In genomic region chr10:79339266-79339665, GRCh38 we compare ENCODE assay signal across 21 cellular contexts.
"Had no signal": no experiment of that assay in that cellular context is flagged by ENCODE, and none has a peak within 500 bp of the region (broad histone marks: within the 10 kb centered on the region; RNA-seq: fewer than 3 reads in every experiment).

No MANE protein-coding gene starts in this region.

- H3K36me3 Mint-ChIP-seq: activated naive CD4-positive, alpha-beta T cell treated with anti-CD3 and anti-CD28 coated beads, Interleukin-2, amount 50 U/mL, for 72 hours; brain had no signal

- H3K27ac ChIP-seq: esophagus muscularis mucosa, hepatocyte, pancreas, tibial artery, vagina had no signal

- H3K27me3 Mint-ChIP-seq: activated CD4-positive, alpha-beta T cell treated with anti-CD3 and anti-CD28 coated beads, Interleukin-2, amount 10 ng/mL, durations not matched to agents 7 days and 5 days; activated CD8-positive, alpha-beta T cell treated with anti-CD3 and anti-CD28 coated beads for 36 hours; stimulated activated naive CD8-positive, alpha-beta T cell treated with anti-CD3 and anti-CD28 coated beads, Interleukin-15, amount 100 ng/mL, for 72 hours had no signal

- DNase-seq: activated CD4-positive, alpha-beta T cell treated with anti-CD3 and anti-CD28 coated beads, Interleukin-2, amount 10 ng/mL, durations not matched to agents 7 days and 5 days; activated CD8-positive, alpha-beta T cell treated with anti-CD3 and anti-CD28 coated beads for 36 hours; activated T-cell treated with anti-CD3 and anti-CD28 coated beads, Interleukin-2, amount 50 U/mL, for 48 hours; aorta; dermis blood vessel endothelial cell; effector CD8-positive, alpha-beta T cell; glutamatergic neuron; left ventricle myocardium superior; mammary epithelial cell; nephron progenitor cell; right cardiac atrium; stimulated activated CD4-positive, alpha-beta T cell treated with anti-CD3 and anti-CD28 coated beads, Interleukin-1b, Interleukin-23, amount 100 ng/mL, for 48 hours; stimulated activated naive CD8-positive, alpha-beta T cell treated with anti-CD3 and anti-CD28 coated beads, Interleukin-15, amount 100 ng/mL, for 72 hours had no signal

- H3K4me3 ChIP-seq: esophagus muscularis mucosa, hepatocyte, pancreas, tibial artery, vagina had no signal

- H2AFZ ChIP-seq: hepatocyte had no signal

- H3K4me2 ChIP-seq: hepatocyte had no signal

- H3K4me3 Mint-ChIP-seq: activated CD4-positive, alpha-beta T cell treated with anti-CD3 and anti-CD28 coated beads, Interleukin-2, amount 10 ng/mL, durations not matched to agents 7 days and 5 days; activated CD8-positive, alpha-beta T cell treated with anti-CD3 and anti-CD28 coated beads for 36 hours; brain; nephron progenitor cell; stimulated activated naive CD8-positive, alpha-beta T cell treated with anti-CD3 and anti-CD28 coated beads, Interleukin-15, amount 100 ng/mL, for 72 hours had no signal

- H3K9me3 Mint-ChIP-seq: activated CD4-positive, alpha-beta T cell treated with anti-CD3 and anti-CD28 coated beads, Interleukin-2, amount 10 ng/mL, durations not matched to agents 7 days and 5 days; activated CD8-positive, alpha-beta T cell treated with anti-CD3 and anti-CD28 coated beads for 36 hours; brain had no signal

- H3K36me3 ChIP-seq: esophagus muscularis mucosa, pancreas, tibial artery, vagina had no signal

- H3K9me3 ChIP-seq: esophagus muscularis mucosa, pancreas, tibial artery, vagina had no signal

- H3K27me3 ChIP-seq: esophagus muscularis mucosa, hepatocyte, pancreas, tibial artery, vagina had no signal

- H3K79me2 ChIP-seq: hepatocyte had no signal

- FAIRE-seq: frontal cortex, pancreas had no signal

- H3K27ac Mint-ChIP-seq: activated CD4-positive, alpha-beta T cell treated with anti-CD3 and anti-CD28 coated beads, Interleukin-2, amount 10 ng/mL, durations not matched to agents 7 days and 5 days; activated CD8-positive, alpha-beta T cell treated with anti-CD3 and anti-CD28 coated beads for 36 hours; activated naive CD4-positive, alpha-beta T cell treated with anti-CD3 and anti-CD28 coated beads, Interleukin-2, amount 50 U/mL, for 72 hours; brain; nephron progenitor cell; stimulated activated naive CD8-positive, alpha-beta T cell treated with anti-CD3 and anti-CD28 coated beads, Interleukin-15, amount 100 ng/mL, for 72 hours had no signal

- ATAC-seq: activated CD8-positive, alpha-beta T cell treated with anti-CD3 and anti-CD28 coated beads for 36 hours; activated naive CD4-positive, alpha-beta T cell treated with anti-CD3 and anti-CD28 coated beads, Interleukin-2, amount 50 U/mL, for 72 hours; left ventricle myocardium superior; pancreas; right cardiac atrium; stimulated activated naive CD8-positive, alpha-beta T cell treated with anti-CD3 and anti-CD28 coated beads, Interleukin-15, amount 100 ng/mL, for 72 hours had no signal
